Comparison of ENCODE assay signal across 10 cellular contexts in genomic region chr20:43404880-43405279, GRCh38. TPM values are rescaled to one million over a fixed set of nuclear protein-coding genes. Genes with fewer than 3 reads are reported as not detected.
DNase-seq lines count a peak whose midpoint lies in the region; ATAC-seq, FAIRE-seq and TF ChIP-seq lines count a peak whose summit lies in the region.
"Had no signal": no experiment of that assay in that cellular context is flagged by ENCODE, and none has a peak within 500 bp of the region (broad histone marks: within the 10 kb centered on the region; RNA-seq: fewer than 3 reads in every experiment).

No MANE protein-coding gene starts in this region.

- H3K79me2 ChIP-seq in Loucy (ENCODE audit: insufficient read depth, low read length) (no peaks in the 10 kb centered on the region), GM12878 (ENCODE audit: control insufficient read depth, insufficient read depth, low read length) (no peaks in the 10 kb centered on the region)
- H3K79me2 ChIP-seq: parathyroid adenoma had no signal

- no peak for TF ChIP-seq POLR2A in GM12878 (IDR thresholded peaks at IDR 0.05; ENCODE audit: low read depth, low read length)

- CTCF ChIA-PET in GM12878 (lab: Yijun Ruan, JAX) = interaction anchor here (0.8 to 1.0 kb wide), 4 partner anchors 11 to 61 kb away, joined by 3 to 9 read pairs (median 3); no protein-coding TSS in a partner anchor

- peaks cover 8% of the 10 kb centered on the region; the same call in 1 of the 2 replicates for H3K9me3 ChIP-seq in Loucy (ENCODE audit: insufficient read depth, low read depth, low read length)
- H3K9me3 ChIP-seq in GM12878 (replicated peaks; ENCODE audit: control insufficient read depth, insufficient read depth, low read length) = peaks cover 2% of the 10 kb centered on the region; the same call in 2 of the 3 replicates

- FAIRE-seq in GM12878 (lab: Jason Lieb, UNC) = no peak

- in situ Hi-C loops in GM12878 (cut with MboI) = no loop called here

- H4K20me1 ChIP-seq in Loucy (ENCODE audit: insufficient read depth, low read length, poor library complexity, severe bottlenecking) (no peaks in the 10 kb centered on the region), GM12878 (ENCODE audit: control insufficient read depth, insufficient read depth) (no peaks in the 10 kb centered on the region)
- H4K20me1 ChIP-seq: BLaER1 treated with 17β-estradiol and CSF1 and Interleukin-3, amounts not matched to agents 10 nM and 100 nM had no signal

- TF ChIP-seq CTCF in Loucy (conservative IDR thresholded peaks at IDR 0.05; ENCODE audit: low read length) (peak; percentile 32), GM12878 (IDR thresholded peaks at IDR 0.05 in 2 of 3, conservative IDR thresholded peaks at IDR 0.05 in 1 of 3; ENCODE audit: control insufficient read depth in 2 of 3, extremely low read depth in 1 of 3, insufficient read depth in 1 of 3, low read depth in 3 of 3, low read length in 3 of 3) (peak; percentile 43 to 46 (median 45); a peak in 5 of 6 replicates)

- SMC1A ChIA-PET in GM12878 (lab: Charles Lee; ENCODE audit: uncharacterized antibody, unreplicated experiment) = no interaction called here

- no peak overlapping the region for H3K9ac ChIP-seq in Loucy (ENCODE audit: low read depth, low read length, poor library complexity, severe bottlenecking)
- no peak overlapping the region for H3K9ac ChIP-seq in GM12878 (ENCODE audit: control insufficient read depth, insufficient read depth, low read length)
- H3K9ac ChIP-seq: BLaER1 treated with 17β-estradiol and CSF1 and Interleukin-3, amounts not matched to agents 10 nM and 100 nM; parathyroid adenoma had no signal

- RAD21 ChIA-PET in GM12878 (lab: Charles Lee; ENCODE audit: unreplicated experiment) = no interaction called here

- no peaks in the 10 kb centered on the region for H3F3A ChIP-seq in Loucy (ENCODE audit: low read depth)

- ATAC-seq in GM12878 (peak; percentile 65), HG03442 (IDR thresholded peaks at IDR 0.05; ENCODE audit: unreplicated experiment) (no peak)

- DNase-seq in activated CD4-positive, alpha-beta T cell treated with anti-CD3 and anti-CD28 coated beads for 24 hours (ENCODE audit: low read depth in 2 of 2) = peak; percentile 10 to 19
- DNase-seq in activated CD4-positive, alpha-beta T cell treated with anti-CD3 and anti-CD28 coated beads, Interleukin-2, amount 50 U/mL, for 1 hour = no peak
- DNase-seq in GM12878 (ENCODE audit: low read depth, low spot score) (no peak), activated gamma-delta T cell treated with Interleukin-2 at 50 U/mL for 16 hours (no peak), NCI-H526 treated with DMSO at 0.1 percent for 48 hours (lab: John Stamatoyannopoulos, UW) (no peak)
- DNase-seq in stimulated activated CD4-positive, alpha-beta T cell treated with anti-CD3 and anti-CD28 coated beads, Interleukin-15, amount 100 ng/mL, for 24 hours = peak; percentile 62

- H3K36me3 ChIP-seq in Loucy (ENCODE audit: insufficient read depth, low read length) = no peaks in the 10 kb centered on the region
- H3K36me3 ChIP-seq in GM12878 (ENCODE audit: control insufficient read depth in 2 of 2, insufficient read depth in 2 of 2, low read length in 1 of 2) = no peaks in the 10 kb centered on the region
- H3K36me3 ChIP-seq: BLaER1 treated with 17β-estradiol and CSF1 and Interleukin-3, amounts not matched to agents 10 nM and 100 nM had no signal

- WGBS in GM12878 (ENCODE audit: insufficient coverage, insufficient replicate concordance, low lambda C conversion rate, missing lambda C conversion rate) = 13% methylated on average over 3 of the region's 3 CpGs

- intact Hi-C loops in GM12878 (cut with micrococcal nuclease; ENCODE audit: unreplicated experiment) = loop anchor here (5.0 to 10.0 kb wide), 2 partner anchors 210 to 1668 kb away; no protein-coding TSS in a partner anchor

- no peak for TF ChIP-seq EP300 in GM12878 (IDR thresholded peaks at IDR 0.05; ENCODE audit: borderline replicate concordance in 1 of 2, control insufficient read depth in 1 of 2, low read depth in 2 of 2, low read length in 2 of 2)

- H3K4me1 ChIP-seq in Loucy (ENCODE audit: insufficient read depth, low read length, poor library complexity, severe bottlenecking) (no peaks in the 10 kb centered on the region), GM12878 (ENCODE audit: control insufficient read depth, insufficient read depth, low read length) (no peaks in the 10 kb centered on the region)
- H3K4me1 ChIP-seq: parathyroid adenoma had no signal

- H3K27me3 ChIP-seq in Loucy (ENCODE audit: insufficient read depth, low read length, poor library complexity, severe bottlenecking) = no peaks in the 10 kb centered on the region
- no peaks in the 10 kb centered on the region for H3K27me3 ChIP-seq in GM12878 (replicated peaks in 1 of 2; ENCODE audit: control insufficient read depth in 2 of 2, insufficient read depth in 2 of 2, low read length in 1 of 2)
- H3K27me3 ChIP-seq: BLaER1 treated with 17β-estradiol and CSF1 and Interleukin-3, amounts not matched to agents 10 nM and 100 nM had no signal

- H3K4me2 ChIP-seq in Loucy (ENCODE audit: low read depth, low read length, poor library complexity, severe bottlenecking) (no peak overlapping the region), GM12878 (ENCODE audit: control insufficient read depth, insufficient read depth) (no peak overlapping the region)
- H3K4me2 ChIP-seq: BLaER1 treated with 17β-estradiol and CSF1 and Interleukin-3, amounts not matched to agents 10 nM and 100 nM had no signal

- H3K4me3 ChIP-seq in Loucy (ENCODE audit: low read length, poor library complexity, severe bottlenecking) (no peak overlapping the region), GM12878 (no peak overlapping the region)
- H3K4me3 ChIP-seq: BLaER1 treated with 17β-estradiol and CSF1 and Interleukin-3, amounts not matched to agents 10 nM and 100 nM had no signal

- no peak overlapping the region for H3K27ac ChIP-seq in GM12878 (ENCODE audit: control insufficient read depth, insufficient read depth)
- H3K27ac ChIP-seq: BLaER1 treated with 17β-estradiol and CSF1 and Interleukin-3, amounts not matched to agents 10 nM and 100 nM; parathyroid adenoma had no signal

- no peaks in the 10 kb centered on the region for H3K9me2 ChIP-seq in Loucy (replicated peaks; ENCODE audit: low read depth, low read length)

- BruUV-seq in GM12878 (replicated peaks; lab: Mats Ljungman, UMichigan) = no TSS peak

- no peak overlapping the region for H2AFZ ChIP-seq in Loucy (ENCODE audit: low read length)
- no peak overlapping the region for H2AFZ ChIP-seq in GM12878 (ENCODE audit: control insufficient read depth, low read depth, low read length)
- H2AFZ ChIP-seq: parathyroid adenoma had no signal

- POLR2A ChIA-PET in GM12878 (lab: Charles Lee) = no interaction called here

- peak; percentile 38; the same call in 1 of the 2 replicates for TF ChIP-seq RAD21 in GM12878 (IDR thresholded peaks at IDR 0.05; ENCODE audit: insufficient read depth, low read depth, low read length)

TF ChIP-seq in GM12878, 131 proteins besides CTCF, POLR2A, EP300 and RAD21:
- TF ChIP-seq HDAC2 (IDR thresholded peaks at IDR 0.05) = no peak
- TF ChIP-seq BRCA1 (IDR thresholded peaks at IDR 0.05; ENCODE audit: low read depth, low read length) = no peak
- TF ChIP-seq PAX5 (IDR thresholded peaks at IDR 0.05; ENCODE audit: borderline replicate concordance, low read depth, low read length) = no peak
- TF ChIP-seq CREM (IDR thresholded peaks at IDR 0.05; ENCODE audit: low read depth) = no peak
- TF ChIP-seq HCFC1 (IDR thresholded peaks at IDR 0.05; ENCODE audit: low read length) = no peak

RNA-seq across cellular contexts. Expression of gene SRSF6, which starts 52.8 kb away (rescaled TPM):
- total RNA-seq in GM12878 (2013; cell fraction: nucleolus; rRNA removed) = 49.5 and 51.0 TPM in 2 replicates
- total RNA-seq in GM12878 (2014; rRNA removed) = 57.2 and 62.9 TPM in 2 replicates
- 75.9 and 79.8 TPM in 2 replicates for total RNA-seq in GM12878 (2014; rRNA removed; fragmentation: Illumina TruSeq; extraction: Trizol)
- total RNA-seq in GM12878 (2021) = 158 and 163 TPM in 2 replicates
- polyA plus RNA-seq in GM12878 (2011; ENCODE audit: low read depth) = 79.7 TPM
- 118 and 143 TPM in 2 replicates for polyA plus RNA-seq in GM12878 (2011; rRNA removed)
- 60.9 and 73.4 TPM in 2 replicates for polyA plus RNA-seq in GM12878 (2011; cell fraction: cytosol; rRNA removed)
- polyA plus RNA-seq in GM12878 (2011; cell fraction: nucleus; rRNA removed) = 196 and 197 TPM in 2 replicates
- 90.4 and 131 TPM in 2 replicates for polyA plus RNA-seq in GM12878 (2012)
- 134 and 158 TPM in 2 replicates for polyA plus RNA-seq in GM12878 (2014; fragmentation: Illumina TruSeq; extraction: Trizol)
- polyA plus RNA-seq in GM12878 (2014; fragmentation: Nextera tagmentation; extraction: Ambion mirVana) = 100 to 1,000 TPM; 100 to 191 TPM
- polyA plus RNA-seq in GM12878 (2014; rRNA removed) = 86.1 and 94.4 TPM in 2 replicates
- polyA plus RNA-seq in GM12878 (2016; fragmentation: Nextera tagmentation; extraction: Ambion mirVana) = 100 to 1,000 TPM in 1 of 2 experiments, 10 to 100 TPM in 1; 99.7 to 116 TPM
- 96.1 and 116 TPM in 2 replicates for polyA minus RNA-seq in GM12878 (2011; rRNA and poly(A)+ RNA removed)
- polyA minus RNA-seq in GM12878 (2011; cell fraction: cytosol; rRNA and poly(A)+ RNA removed) = 39.7 and 56.2 TPM in 2 replicates
- polyA minus RNA-seq in GM12878 (2011; cell fraction: nucleus; rRNA and poly(A)+ RNA removed) = 43.4 and 54.9 TPM in 2 replicates

Comparison
In these comparisons a context has a peak if more than half of its experiments do, and no peak if none do; other contexts are left out.
1. DNase-seq: peak in activated CD4-positive, alpha-beta T cell treated with anti-CD3 and anti-CD28 coated beads for 24 hours (2 of 2) and stimulated activated CD4-positive, alpha-beta T cell treated with anti-CD3 and anti-CD28 coated beads, Interleukin-15, amount 100 ng/mL, for 24 hours (single experiment); none in activated CD4-positive, alpha-beta T cell treated with anti-CD3 and anti-CD28 coated beads, Interleukin-2, amount 50 U/mL, for 1 hour (single experiment), GM12878 (single experiment), activated gamma-delta T cell treated with Interleukin-2 at 50 U/mL for 16 hours (single experiment) and NCI-H526 treated with DMSO at 0.1 percent for 48 hours (single experiment).